8 cellular contexts compared by ENCODE assay signal in genomic region chr9:14692918-14693861, GRCh38. TPM values are rescaled to one million over a fixed set of nuclear protein-coding genes. Genes with fewer than 3 reads are reported as not detected.
DNase-seq lines count a peak whose midpoint lies in the region; ATAC-seq and TF ChIP-seq lines count a peak whose summit lies in the region.

ZDHHC21 (minus strand) TSS chr9:14693432; CDS start chr9:14674340, 19,092 bp downstream.

- CTCF ChIA-PET in CD8-positive, alpha-beta T cell (lab: Charles Lee): no interaction called here
- CTCF ChIA-PET in PC-9 (lab: Charles Lee): no interaction called here

- peak; percentile 1 to 75 (median 44) for DNase-seq in CD8-positive, alpha-beta T cell
- peak in 1 of 2 experiments; percentile 51 for DNase-seq in PC-9
- peak; percentile 21 to 28 for DNase-seq in activated T-helper 1 cell treated with anti-CD3 and anti-CD28 coated beads, Interleukin-2, amount 50 U/mL, for 16 hours (ENCODE audit: low read depth in 1 of 2, low spot score in 1 of 2)
- DNase-seq in fibroblast of pulmonary artery (ENCODE audit: low read depth): peak; percentile 55
- peak; percentile 81 for DNase-seq in natural killer cell treated with Interleukin-12 subunit alpha and Interleukin-12 subunit beta and Interleukin-15 and Interleukin-18, amount 100 ng/mL, for 72 hours (ENCODE audit: low spot score)
- DNase-seq in stimulated activated naive CD8-positive, alpha-beta T cell treated with anti-CD3 and anti-CD28 coated beads, Interleukin-15, Interleukin-2, amounts not matched to agents 100 U/mL and 50 U/mL, for 24 hours: peak; percentile 72

- POLR2A ChIA-PET in CD8-positive, alpha-beta T cell (lab: Charles Lee): no interaction called here
- POLR2A ChIA-PET in PC-9 (lab: Charles Lee; ENCODE audit: unreplicated experiment): interaction anchor here (0.7 kb wide), 1 partner anchor 186 kb away, joined by 3 read pairs; no protein-coding TSS in a partner anchor

- H3K36me3 ChIP-seq in CD8-positive, alpha-beta T cell (ENCODE audit: insufficient read depth, low read length): no peaks in the 10 kb centered on the region
- H3K36me3 ChIP-seq in PC-9 (ENCODE audit: low read depth): no peaks in the 10 kb centered on the region

- H3K4me3 ChIP-seq in CD8-positive, alpha-beta T cell (ENCODE audit: low read depth, low read length): peak within 1 kb of the TSS; percentile 66
- H3K4me3 ChIP-seq in PC-9: peak within 1 kb of the TSS; percentile 65
- H3K4me3 ChIP-seq in fibroblast of pulmonary artery (replicated peaks; ENCODE audit: low read depth, low read length): peak within 1 kb of the TSS; percentile 78

- intact Hi-C loops in CD8-positive, alpha-beta T cell (cut with DNase I, micrococcal nuclease): loop anchor here in 1 of 2 experiments (10.0 kb wide), 1 partner anchor 782 kb away; no protein-coding TSS in a partner anchor
- intact Hi-C loops in PC-9 (cut with micrococcal nuclease; ENCODE audit: unreplicated experiment): no loop called here

- 0 out of 2 replicates have a peak, but pooled peaks cover 3% of the 10 kb centered on the region for H3F3A ChIP-seq in PC-9 (ENCODE audit: insufficient read depth, low read depth)

- peaks cover 20% of the 10 kb centered on the region for H3K79me2 ChIP-seq in PC-9 (ENCODE audit: low read depth)

- H3K27ac Mint-ChIP-seq in CD8-positive, alpha-beta T cell: peak within 1 kb of the TSS; percentile 78
- peak within 1 kb of the TSS; percentile 69 to 95 for H3K27ac Mint-ChIP-seq in natural killer cell treated with Interleukin-12 subunit alpha and Interleukin-12 subunit beta and Interleukin-15 and Interleukin-18, amount 100 ng/mL, for 72 hours

- H3K27me3 ChIP-seq in CD8-positive, alpha-beta T cell (ENCODE audit: insufficient read depth, low read length): no peaks in the 10 kb centered on the region
- no peaks in the 10 kb centered on the region for H3K27me3 ChIP-seq in PC-9 (ENCODE audit: insufficient read depth, low read depth)

- H3K4me2 ChIP-seq in PC-9: peak within 1 kb of the TSS; percentile 86

- H3K4me3 Mint-ChIP-seq in CD8-positive, alpha-beta T cell: peak within 1 kb of the TSS; percentile 93
- peak within 1 kb of the TSS; percentile 95 for H3K4me3 Mint-ChIP-seq in natural killer cell treated with Interleukin-12 subunit alpha and Interleukin-12 subunit beta and Interleukin-15 and Interleukin-18, amount 100 ng/mL, for 72 hours

- no peaks in the 10 kb centered on the region for H3K9me3 Mint-ChIP-seq in CD8-positive, alpha-beta T cell
- H3K9me3 Mint-ChIP-seq in natural killer cell treated with Interleukin-12 subunit alpha and Interleukin-12 subunit beta and Interleukin-15 and Interleukin-18, amount 100 ng/mL, for 72 hours: peaks cover 4% of the 10 kb centered on the region

- peaks cover 13% of the 10 kb centered on the region for H3K4me1 ChIP-seq in CD8-positive, alpha-beta T cell (ENCODE audit: insufficient read depth, low read length)
- peaks cover 19% of the 10 kb centered on the region for H3K4me1 ChIP-seq in PC-9 (replicated peaks; ENCODE audit: insufficient read depth)

- no peak within 1 kb of the TSS for H3K27ac ChIP-seq in CD8-positive, alpha-beta T cell (ENCODE audit: low read depth, low read length)
- no peak within 1 kb of the TSS for H3K27ac ChIP-seq in PC-9

- TF ChIP-seq CTCF in CD8-positive, alpha-beta T cell (IDR thresholded peaks at IDR 0.05): no peak
- TF ChIP-seq CTCF in PC-9 (conservative IDR thresholded peaks at IDR 0.05) (no peak), fibroblast of pulmonary artery (IDR thresholded peaks at IDR 0.05; ENCODE audit: low read length, missing control alignments) (no peak)

- peak within 1 kb of the TSS; percentile 81 for H2AFZ ChIP-seq in PC-9

- no peaks in the 10 kb centered on the region for H4K20me1 ChIP-seq in PC-9 (ENCODE audit: insufficient read depth)

- H3K36me3 Mint-ChIP-seq in CD8-positive, alpha-beta T cell: peaks cover 17% of the 10 kb centered on the region
- peaks cover 10% of the 10 kb centered on the region for H3K36me3 Mint-ChIP-seq in natural killer cell treated with Interleukin-12 subunit alpha and Interleukin-12 subunit beta and Interleukin-15 and Interleukin-18, amount 100 ng/mL, for 72 hours

- H3K27me3 Mint-ChIP-seq in CD8-positive, alpha-beta T cell (ENCODE audit: low read depth): peaks cover 5% of the 10 kb centered on the region
- peaks cover 0 to 9% of the 10 kb centered on the region in 2 donors for H3K27me3 Mint-ChIP-seq in natural killer cell treated with Interleukin-12 subunit alpha and Interleukin-12 subunit beta and Interleukin-15 and Interleukin-18, amount 100 ng/mL, for 72 hours

- BruUV-seq in PC-9 (replicated peaks; lab: Mats Ljungman, UMichigan): no TSS peak

- ATAC-seq in CD8-positive, alpha-beta T cell: peak; percentile 73
- ATAC-seq in GM19328 (IDR thresholded peaks at IDR 0.05; ENCODE audit: unreplicated experiment) (peak; percentile 71), HG03460 (IDR thresholded peaks at IDR 0.05; ENCODE audit: unreplicated experiment) (peak; percentile 83)
- peak; percentile 97 to 98 for ATAC-seq in natural killer cell treated with Interleukin-12 subunit alpha and Interleukin-12 subunit beta and Interleukin-15 and Interleukin-18, amount 100 ng/mL, for 72 hours
- ATAC-seq in stimulated activated naive CD8-positive, alpha-beta T cell treated with anti-CD3 and anti-CD28 coated beads, Interleukin-15, Interleukin-2, amounts not matched to agents 100 U/mL and 50 U/mL, for 24 hours: peak; percentile 91

- H3K9me3 ChIP-seq in CD8-positive, alpha-beta T cell (ENCODE audit: low read length): no peaks in the 10 kb centered on the region
- no peaks in the 10 kb centered on the region for H3K9me3 ChIP-seq in PC-9 (ENCODE audit: insufficient read depth, low read depth)

- peaks cover 28% of the 10 kb centered on the region for H3K4me1 Mint-ChIP-seq in CD8-positive, alpha-beta T cell (ENCODE audit: low read depth)
- peaks cover 29 to 39% of the 10 kb centered on the region in 2 donors for H3K4me1 Mint-ChIP-seq in natural killer cell treated with Interleukin-12 subunit alpha and Interleukin-12 subunit beta and Interleukin-15 and Interleukin-18, amount 100 ng/mL, for 72 hours (ENCODE audit: low read depth in 2 of 2)

- H3K9me2 ChIP-seq in PC-9 (ENCODE audit: insufficient read depth): no peaks in the 10 kb centered on the region

RNA-seq across cellular contexts. Expression of gene ZDHHC21, which starts in this region (rescaled TPM):
- total RNA-seq in CD8-positive, alpha-beta T cell: 1 to 10 TPM; 2.3 to 3.2 TPM
- 3.9 and 5.3 TPM in 2 replicates for total RNA-seq in PC-9 (2021)
- 10 to 100 TPM; 12.0 to 12.8 TPM for total RNA-seq in natural killer cell treated with Interleukin-12 subunit alpha and Interleukin-12 subunit beta and Interleukin-15 and Interleukin-18, amount 100 ng/mL, for 72 hours
